In genomic region chr11:69048056-69048717, GRCh38 we compare ENCODE assay signal across 8 cellular contexts. TPM values are rescaled to one million over a fixed set of nuclear protein-coding genes. Genes with fewer than 3 reads are reported as not detected.
DNase-seq lines count a peak whose midpoint lies in the region; ATAC-seq and TF ChIP-seq lines count a peak whose summit lies in the region.

No MANE protein-coding gene starts in this region.

- H3K36me3 ChIP-seq in GM23248 (ENCODE audit: low read depth) (no peaks in the 10 kb centered on the region), SJCRH30 (no peaks in the 10 kb centered on the region), esophagus muscularis mucosa (no peaks in the 10 kb centered on the region), sigmoid colon (no peaks in the 10 kb centered on the region)

- TF ChIP-seq CTCF in esophagus muscularis mucosa (IDR thresholded peaks at IDR 0.05) (no peak), sigmoid colon (IDR thresholded peaks at IDR 0.05) (no peak)

- WGBS in GM23248 (ENCODE audit: low coverage in 1 of 2, low lambda C conversion rate in 2 of 2, missing lambda C conversion rate in 2 of 2), 2 experiments: 36 to 38% methylated on average over 10 of the region's 10 CpGs
- WGBS in esophagus muscularis mucosa: 31% methylated on average over 10 of the region's 10 CpGs
- WGBS in sigmoid colon, 2 donors: 26 to 37% methylated on average over 10 of the region's 10 CpGs

- H4K20me1 ChIP-seq in GM23248 (ENCODE audit: insufficient read depth): no peaks in the 10 kb centered on the region

- H3K27me3 ChIP-seq in GM23248 (replicated peaks; ENCODE audit: insufficient read depth) (no peaks in the 10 kb centered on the region), SJCRH30 (no peaks in the 10 kb centered on the region), esophagus muscularis mucosa (no peaks in the 10 kb centered on the region), sigmoid colon (no peaks in the 10 kb centered on the region)

- ATAC-seq in left lobe of liver: no peak

- H3K4me3 ChIP-seq in GM23248 (peak overlapping the region; percentile 84), SJCRH30 (peak overlapping the region; percentile 75), esophagus muscularis mucosa (peak overlapping the region; percentile 82 to 99 (median 88)), sigmoid colon (peak overlapping the region; percentile 70 to 99 (median 92))

- 0 out of 2 replicates have a peak overlapping the region, but pooled peaks have one; percentile 18 for H3K27ac ChIP-seq in GM23248
- H3K27ac ChIP-seq in SJCRH30: no peak overlapping the region
- peak overlapping the region; percentile 98 to 100 (median 98) for H3K27ac ChIP-seq in esophagus muscularis mucosa (replicated peaks in 1 of 4)
- peak overlapping the region; percentile 94 to 99 (median 98) for H3K27ac ChIP-seq in sigmoid colon

- peak overlapping the region; percentile 95 for H3K9ac ChIP-seq in GM23248

- intact Hi-C loops in esophagus muscularis mucosa (cut with DNase I) (loop anchor here (2.0 kb wide), 1 partner anchor 35 kb away; the partner anchor contains the start of gene MRGPRF), sigmoid colon (cut with DNase I) (loop anchor here (1.0 to 5.0 kb wide), 3 partner anchors 34 to 146 kb away; partner anchors contain the start of genes IGHMBP2 and MRPL21)

- no peaks in the 10 kb centered on the region for H3K9me2 ChIP-seq in GM23248 (ENCODE audit: insufficient read depth)

- H3K4me1 ChIP-seq in GM23248 (ENCODE audit: insufficient read depth): peaks cover 16% of the 10 kb centered on the region
- peaks cover 11% of the 10 kb centered on the region for H3K4me1 ChIP-seq in SJCRH30
- peaks cover 42 to 61% (median 56%) of the 10 kb centered on the region in 4 donors for H3K4me1 ChIP-seq in esophagus muscularis mucosa
- H3K4me1 ChIP-seq in sigmoid colon: peaks cover 0 to 63% (median 56%) of the 10 kb centered on the region in 4 donors

- no peak for TF ChIP-seq EP300 in esophagus muscularis mucosa (IDR thresholded peaks at IDR 0.05)
- no peak for TF ChIP-seq EP300 in sigmoid colon (IDR thresholded peaks at IDR 0.05)

- DNase-seq in GM23248 (no peak), SJCRH30 (peak in 1 of 2 experiments; percentile 20), esophagus muscularis mucosa (ENCODE audit: extremely low spot score) (no peak), sigmoid colon (no peak), left lobe of liver (ENCODE audit: low spot score) (no peak), NCI-H526 treated with DMSO at 0.1 percent for 48 hours (lab: John Stamatoyannopoulos, UW) (no peak), NCI-H1105 treated with DMSO at 0.1 percent for 48 hours (lab: John Stamatoyannopoulos, UW) (no peak)
- DNase-seq in central memory CD4-positive, alpha-beta T cell: no peak

- TF ChIP-seq POLR2A in esophagus muscularis mucosa (IDR thresholded peaks at IDR 0.05; ENCODE audit: low read depth) (no peak), sigmoid colon (IDR thresholded peaks at IDR 0.05) (no peak)

- H3K79me2 ChIP-seq in GM23248 (ENCODE audit: insufficient read depth): peaks cover 43% of the 10 kb centered on the region

- H3K4me2 ChIP-seq in GM23248 (ENCODE audit: unreplicated experiment): peak overlapping the region; percentile 82

- in situ Hi-C loops in GM23248 (cut with MboI): no loop called here

- peak overlapping the region; percentile 93 for H2AFZ ChIP-seq in GM23248

- H3K9me3 ChIP-seq in GM23248 (ENCODE audit: low read depth) (no peaks in the 10 kb centered on the region), SJCRH30 (replicated peaks) (no peaks in the 10 kb centered on the region), esophagus muscularis mucosa (no peaks in the 10 kb centered on the region), sigmoid colon (no peaks in the 10 kb centered on the region)

- H3F3A ChIP-seq in GM23248 (ENCODE audit: insufficient read depth): peaks cover 8% of the 10 kb centered on the region

RNA-seq across cellular contexts. Expression of gene TPCN2, which starts 0.5 kb away (rescaled TPM):
- 7.1 and 10.2 TPM in 2 replicates for total RNA-seq in GM23248 (2014; rRNA removed; shearing (Covaris generic))
- 8.5 and 8.7 TPM in 2 replicates for polyA plus RNA-seq in GM23248 (2016; fragmentation: Nextera tagmentation; extraction: Ambion mirVana)
- total RNA-seq in SJCRH30 (2014; rRNA removed; shearing (Covaris generic)): 3.9 and 5.5 TPM in 2 replicates
- 10 to 100 TPM; 18.7 to 34.5 (median 24.7) TPM for total RNA-seq in esophagus muscularis mucosa
- 10 to 100 TPM; 17.5 to 43.5 (median 25.3) TPM for total RNA-seq in sigmoid colon
- 10 to 100 TPM in 1 of 3 donors, 1 to 10 TPM in 2; 1.6 to 14.4 (median 1.8) TPM for polyA plus RNA-seq in sigmoid colon
- total RNA-seq in left lobe of liver: 35.0 TPM

RNA-seq across cellular contexts. Expression of gene MRGPRF, which starts 35.1 kb away (rescaled TPM):
- 25.3 and 36.0 TPM in 2 replicates for total RNA-seq in GM23248 (2014; rRNA removed; shearing (Covaris generic))
- polyA plus RNA-seq in GM23248 (2016; fragmentation: Nextera tagmentation; extraction: Ambion mirVana) (20.7 and 21.2 TPM in 2 replicates), sigmoid colon (10 to 100 TPM in 1 of 3 donors, 1 to 10 TPM in 2; 1.8 to 18.7 (median 4.2) TPM)
- 0.35 and 0.51 TPM in 2 replicates for total RNA-seq in SJCRH30 (2014; rRNA removed; shearing (Covaris generic))
- total RNA-seq in esophagus muscularis mucosa (100 to 1,000 TPM in 3 of 4 donors, 10 to 100 TPM in 1; 77.9 to 206 (median 126) TPM), sigmoid colon (100 to 1,000 TPM; 118 to 263 (median 138) TPM), left lobe of liver (3.4 TPM)
